Comparison of ENCODE assay signal across 1 cellular context in the genomic region with DNA sequence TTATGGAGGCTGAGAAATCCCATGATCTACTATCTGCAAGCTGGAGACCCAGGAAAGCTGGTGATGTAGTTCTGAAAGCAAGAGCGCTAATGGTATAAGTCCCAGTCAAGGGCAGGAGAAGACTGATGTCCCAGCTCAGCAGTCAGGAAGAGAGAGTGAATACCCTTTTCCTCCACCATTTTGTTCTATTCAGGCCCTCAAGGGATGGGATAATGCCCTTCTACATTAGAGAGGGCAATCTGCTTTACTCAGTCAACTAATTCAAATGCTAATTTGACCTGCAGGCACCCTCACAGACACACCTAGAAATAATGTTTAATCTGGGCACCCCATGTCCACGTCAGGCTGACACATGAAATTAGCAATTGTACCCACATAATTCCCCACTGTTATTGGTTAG.
TF ChIP-seq lines count a peak whose summit lies in the region.

No MANE protein-coding gene starts in this region.

TF ChIP-seq in WTC11, 78 proteins besides CTCF, POLR2A, EP300 and RAD21:
- no peak for TF ChIP-seq GTF2I (CRISPR knock-in tag; conservative IDR thresholded peaks at IDR 0.05)
- TF ChIP-seq RORB (CRISPR knock-in tag; IDR thresholded peaks at IDR 0.05), result no peak
- TF ChIP-seq NR2C2 (CRISPR knock-in tag; IDR thresholded peaks at IDR 0.05), result no peak
- TF ChIP-seq ETV6 (CRISPR knock-in tag; IDR thresholded peaks at IDR 0.05), result 0 out of 2 replicates have a peak, but pooled peaks have one; percentile 23
